ENCODE assay signal across 8 cellular contexts in genomic region chr21:37220433-37220980, GRCh38. TPM values are rescaled to one million over a fixed set of nuclear protein-coding genes. Genes with fewer than 3 reads are reported as not detected.
DNase-seq lines count a peak whose midpoint lies in the region; ATAC-seq and TF ChIP-seq lines count a peak whose summit lies in the region.

No MANE protein-coding gene starts in this region.

- H3K36me3 Mint-ChIP-seq in CD14-positive monocyte = peaks cover 17 to 28% of the 10 kb centered on the region in 2 donors
- H3K36me3 Mint-ChIP-seq in activated naive CD8-positive, alpha-beta T cell = peaks cover 8% of the 10 kb centered on the region

- peak overlapping the region; percentile 66 for H3K4me3 ChIP-seq in NT2/D1 (ENCODE audit: insufficient read length, low read depth)
- peak overlapping the region; percentile 47 to 76 (median 64) for H3K4me3 ChIP-seq in heart right ventricle

- DNase-seq in CD14-positive monocyte (ENCODE audit: low spot score) = no peak
- DNase-seq in NT2/D1 (ENCODE audit: low read depth, low spot score) = peak; percentile 18
- no peak for DNase-seq in heart right ventricle
- peak; percentile 16 for DNase-seq in putamen (ENCODE audit: low spot score)
- no peak for DNase-seq in NCI-H446 treated with DMSO at 0.1 percent for 48 hours (lab: John Stamatoyannopoulos, UW)

- intact Hi-C loops in CD14-positive monocyte (cut with micrococcal nuclease) = loop anchor here in 1 of 2 donors (5.0 to 10.0 kb wide), 2 partner anchors 242 to 334 kb away; no protein-coding TSS in a partner anchor
- intact Hi-C loops in heart right ventricle (cut with DNase I) = loop anchor here in 4 of 10 donors (2.0 to 10.0 kb wide), 7 partner anchors 46 to 364 kb away; partner anchors contain the start of genes DYRK1A (in 2 of the 4) and VPS26C (in 2 of the 4)

- H3K9ac ChIP-seq in NT2/D1 (ENCODE audit: insufficient read length, low read depth) = peak overlapping the region; percentile 81

- H3K4me1 ChIP-seq in NT2/D1 (ENCODE audit: insufficient read depth, insufficient read length) (no peaks in the 10 kb centered on the region), heart right ventricle (peaks cover 0 to 16% (median 9%) of the 10 kb centered on the region in 9 donors)

- H3K4me3 Mint-ChIP-seq in CD14-positive monocyte = peak overlapping the region; percentile 90 to 93
- H3K4me3 Mint-ChIP-seq in activated naive CD8-positive, alpha-beta T cell = peak overlapping the region; percentile 95

- peaks cover 0 to 8% (median 0%) of the 10 kb centered on the region in 7 donors for H3K9me3 Mint-ChIP-seq in CD14-positive monocyte
- H3K9me3 Mint-ChIP-seq in activated naive CD8-positive, alpha-beta T cell (ENCODE audit: low read depth) = no peaks in the 10 kb centered on the region

- ATAC-seq in GM18907 (IDR thresholded peaks at IDR 0.05; ENCODE audit: unreplicated experiment) = peak; percentile 46
- ATAC-seq in HG03097 (IDR thresholded peaks at IDR 0.05; ENCODE audit: low FRiP score, unreplicated experiment) = peak; percentile 42
- peak; percentile 50 to 83 (median 68) for ATAC-seq in heart right ventricle

- peaks cover 19% of the 10 kb centered on the region for H3K4me1 Mint-ChIP-seq in CD14-positive monocyte
- peaks cover 51% of the 10 kb centered on the region for H3K4me1 Mint-ChIP-seq in activated naive CD8-positive, alpha-beta T cell (ENCODE audit: low read depth)

- H3K9me3 ChIP-seq in NT2/D1 (ENCODE audit: insufficient read depth, low read length) (no peaks in the 10 kb centered on the region; the same call in 1 of the 2 replicates), heart right ventricle (no peaks in the 10 kb centered on the region)

- no peak for TF ChIP-seq CTCF in CD14-positive monocyte (IDR thresholded peaks at IDR 0.05)
- TF ChIP-seq CTCF in heart right ventricle (IDR thresholded peaks at IDR 0.05) = peak in 2 of 9 donors; percentile 18 to 38

- H3K36me3 ChIP-seq in NT2/D1 (ENCODE audit: insufficient read depth, insufficient read length, low read length) (peaks cover 26% of the 10 kb centered on the region), heart right ventricle (peaks cover 0 to 28% (median 24%) of the 10 kb centered on the region in 9 donors)

- peaks cover 2 to 10% (median 9%) of the 10 kb centered on the region in 3 donors for H3K27me3 Mint-ChIP-seq in CD14-positive monocyte (ENCODE audit: low read depth in 3 of 3)
- H3K27me3 Mint-ChIP-seq in activated naive CD8-positive, alpha-beta T cell = no peaks in the 10 kb centered on the region

- peak overlapping the region in 5 of 7 donors; percentile 1 to 87 (median 54) for H3K27ac Mint-ChIP-seq in CD14-positive monocyte
- H3K27ac Mint-ChIP-seq in activated naive CD8-positive, alpha-beta T cell = peak overlapping the region; percentile 95

- peak overlapping the region; percentile 76 to 91 (median 85) for H3K27ac ChIP-seq in heart right ventricle

- peaks cover 18% of the 10 kb centered on the region for H3K27me3 ChIP-seq in NT2/D1 (ENCODE audit: insufficient read depth, insufficient read length)
- no peaks in the 10 kb centered on the region for H3K27me3 ChIP-seq in heart right ventricle

- WGBS in heart right ventricle, 2 donors = 2 to 3% methylated on average over 35 of the region's 35 CpGs

RNA-seq across cellular contexts. Expression of gene VPS26C, which starts 46.6 kb away (rescaled TPM):
- 10 to 100 TPM; 69.3 to 75.4 TPM for polyA plus RNA-seq in CD14-positive monocyte
- 10 to 100 TPM; 37.6 to 57.5 (median 47.0) TPM for total RNA-seq in heart right ventricle
- 10 to 100 TPM; 22.3 to 27.6 TPM for polyA plus RNA-seq in heart right ventricle

Comparison
In these comparisons a context has a peak if more than half of its experiments do, and no peak if none do; other contexts are left out.
1. DNase-seq: peak in NT2/D1 (single experiment) and putamen (single experiment); none in CD14-positive monocyte (single experiment), heart right ventricle (0 of 2) and NCI-H446 treated with DMSO at 0.1 percent for 48 hours (single experiment).
2. Peak in every context shown above with its lines, with median percentiles within 50 percentile points of each other: ATAC-seq.